In genomic region chrX:135536883-135537282, GRCh38 we compare ENCODE assay signal across 13 cellular contexts. TPM values are rescaled to one million over a fixed set of nuclear protein-coding genes. Genes with fewer than 3 reads are reported as not detected.
DNase-seq lines count a peak whose midpoint lies in the region; ATAC-seq, FAIRE-seq and TF ChIP-seq lines count a peak whose summit lies in the region.
"Had no signal": no experiment of that assay in that cellular context is flagged by ENCODE, and none has a peak within 500 bp of the region (broad histone marks: within the 10 kb centered on the region; RNA-seq: fewer than 3 reads in every experiment).

No MANE protein-coding gene starts in this region.

- peak; percentile 61 for FAIRE-seq in keratinocyte (lab: Jason Lieb, UNC)
- FAIRE-seq: G401.6 had no signal

- TF ChIP-seq CTCF in keratinocyte (optimal IDR thresholded peaks at IDR 0.05 in 1 of 3, IDR thresholded peaks at IDR 0.05 in 1 of 3, conservative IDR thresholded peaks at IDR 0.05 in 1 of 3; ENCODE audit: extremely low read depth in 1 of 3, insufficient read depth in 2 of 3, low read length in 3 of 3): no peak

- DNase-seq in CD8-positive, alpha-beta memory T cell: no peak
- DNase-seq in T-helper 17 cell (no peak), keratinocyte (ENCODE audit: low read depth, low spot score) (no peak), HAP-1 (ENCODE audit: low spot score in 2 of 2) (no peak), NCI-H1417 (lab: John Stamatoyannopoulos, UW) (no peak)
- DNase-seq: activated CD4-positive, alpha-beta T cell treated with anti-CD3 and anti-CD28 coated beads, Interleukin-2, amount 50 U/mL, for 1 hour; GOT3 had no signal

- CTCF ChIA-PET in CD8-positive, alpha-beta memory T cell (lab: Charles Lee): interaction anchor here (0.9 kb wide), 1 partner anchor 8 kb away, joined by 3 read pairs; no protein-coding TSS in a partner anchor

- H4K20me1 ChIP-seq in keratinocyte (ENCODE audit: control insufficient read depth, extremely low read depth, insufficient read depth, low read length): no peaks in the 10 kb centered on the region

- no peak overlapping the region for H3K4me2 ChIP-seq in keratinocyte (ENCODE audit: control insufficient read depth, extremely low read depth, insufficient read depth, low read depth, low read length)

- no peaks in the 10 kb centered on the region for H3K36me3 ChIP-seq in CD8-positive, alpha-beta memory T cell (ENCODE audit: insufficient read depth, low read length)
- H3K36me3 ChIP-seq in keratinocyte (ENCODE audit: control insufficient read depth in 2 of 2, extremely low read depth in 1 of 2, insufficient read depth in 2 of 2, low read length in 2 of 2) (no peaks in the 10 kb centered on the region), HAP-1 (replicated peaks) (no peaks in the 10 kb centered on the region)
- H3K36me3 ChIP-seq: esophagus muscularis mucosa had no signal

- H2AFZ ChIP-seq in keratinocyte (ENCODE audit: control insufficient read depth, low read length): no peak overlapping the region

- no peaks in the 10 kb centered on the region for H3K79me2 ChIP-seq in keratinocyte (ENCODE audit: control insufficient read depth, insufficient read depth, low read length)

- peak overlapping the region; percentile 31 for H3K27ac ChIP-seq in CD8-positive, alpha-beta memory T cell (ENCODE audit: low read depth, low read length)
- H3K27ac ChIP-seq in keratinocyte (ENCODE audit: control insufficient read depth, insufficient read depth, low read length): no peak overlapping the region
- H3K27ac ChIP-seq: esophagus muscularis mucosa had no signal

- H3K4me3 Mint-ChIP-seq in CD8-positive, alpha-beta memory T cell: peak overlapping the region in 2 of 7 donors; percentile 2 to 7
- H3K4me3 Mint-ChIP-seq in T-helper 17 cell: peak overlapping the region; percentile 41

- H3K9me1 ChIP-seq in keratinocyte (ENCODE audit: control insufficient read depth, extremely low read depth, insufficient read depth, low read length): no peaks in the 10 kb centered on the region

- POLR2A ChIA-PET in CD8-positive, alpha-beta memory T cell (lab: Charles Lee): no interaction called here

- H3K4me3 ChIP-seq in CD8-positive, alpha-beta memory T cell (ENCODE audit: low read length): no peak overlapping the region
- H3K4me3 ChIP-seq in keratinocyte (ENCODE audit: control insufficient read depth in 2 of 3, extremely low read depth in 1 of 3, insufficient read depth in 2 of 3, low read depth in 1 of 3, low read length in 3 of 3) (no peak overlapping the region), HAP-1 (no peak overlapping the region)
- H3K4me3 ChIP-seq: esophagus muscularis mucosa had no signal

- dilution Hi-C loops in keratinocyte (cut with MboI; ENCODE audit: extremely low pct_ligation_motif_present, low sequenced_read_pairs): no loop called here

- H3K9me3 Mint-ChIP-seq in CD8-positive, alpha-beta memory T cell: no peaks in the 10 kb centered on the region
- H3K9me3 Mint-ChIP-seq: activated naive CD4-positive, alpha-beta T cell treated with anti-CD3 and anti-CD28 coated beads, Interleukin-2, amount 50 U/mL, for 72 hours had no signal

- no peak overlapping the region for H3K9ac ChIP-seq in keratinocyte (ENCODE audit: control insufficient read depth, extremely low read depth, insufficient read depth, low read length)

- no peaks in the 10 kb centered on the region for H3K27me3 ChIP-seq in CD8-positive, alpha-beta memory T cell (ENCODE audit: insufficient read depth, low read length, poor library complexity, severe bottlenecking)
- H3K27me3 ChIP-seq in keratinocyte (ENCODE audit: control insufficient read depth, extremely low read depth, insufficient read depth, low read length) (no peaks in the 10 kb centered on the region), HAP-1 (ENCODE audit: low read depth) (no peaks in the 10 kb centered on the region)
- H3K27me3 ChIP-seq: esophagus muscularis mucosa had no signal

- in situ Hi-C loops in HAP-1 (cut with MboI; ENCODE audit: low sequenced_read_pairs): no loop called here

- H3K27ac Mint-ChIP-seq in CD8-positive, alpha-beta memory T cell: peak overlapping the region; percentile 1 to 83 (median 28)
- H3K27ac Mint-ChIP-seq in T-helper 17 cell: no peak overlapping the region

- H3K4me1 Mint-ChIP-seq in CD8-positive, alpha-beta memory T cell: peaks cover 21 to 61% (median 39%) of the 10 kb centered on the region in 3 donors
- H3K4me1 Mint-ChIP-seq in T-helper 17 cell: peaks cover 12% of the 10 kb centered on the region

- H3K27me3 Mint-ChIP-seq in CD8-positive, alpha-beta memory T cell: peaks cover 0 to 3% of the 10 kb centered on the region in 2 donors
- no peaks in the 10 kb centered on the region for H3K27me3 Mint-ChIP-seq in T-helper 17 cell

- H3K4me1 ChIP-seq in CD8-positive, alpha-beta memory T cell (ENCODE audit: insufficient read depth, low read length): peaks cover 28% of the 10 kb centered on the region
- H3K4me1 ChIP-seq in keratinocyte (ENCODE audit: control insufficient read depth, extremely low read depth, insufficient read depth, low read length) (peaks cover 17% of the 10 kb centered on the region), HAP-1 (peaks cover 4% of the 10 kb centered on the region; the same call in 1 of the 2 replicates)

- peaks cover 0 to 8% (median 0%) of the 10 kb centered on the region in 3 donors for H3K36me3 Mint-ChIP-seq in CD8-positive, alpha-beta memory T cell
- H3K36me3 Mint-ChIP-seq in T-helper 17 cell (ENCODE audit: low read depth): no peaks in the 10 kb centered on the region

- ATAC-seq in GM19452 (IDR thresholded peaks at IDR 0.05; ENCODE audit: unreplicated experiment) (peak; percentile 55), T-helper 17 cell (peak; percentile 57), GM21515 (IDR thresholded peaks at IDR 0.05; ENCODE audit: unreplicated experiment) (no peak), GM19035 (IDR thresholded peaks at IDR 0.05; ENCODE audit: unreplicated experiment) (no peak)

- no peaks in the 10 kb centered on the region for H3K9me3 ChIP-seq in CD8-positive, alpha-beta memory T cell (ENCODE audit: low read length)
- H3K9me3 ChIP-seq in T-helper 17 cell (ENCODE audit: control insufficient read depth, low read length, poor library complexity, severe bottlenecking): no peaks in the 10 kb centered on the region
- H3K9me3 ChIP-seq in keratinocyte (ENCODE audit: control insufficient read depth, low read depth, low read length): no peaks in the 10 kb centered on the region
- H3K9me3 ChIP-seq in HAP-1: no peaks in the 10 kb centered on the region
- H3K9me3 ChIP-seq: esophagus muscularis mucosa had no signal

RNA-seq across cellular contexts. Expression of gene INTS6L, which starts 16.4 kb away (rescaled TPM):
- total RNA-seq in CD8-positive, alpha-beta memory T cell: 10 to 100 TPM; 19.4 to 20.2 TPM
- 5.4 TPM for polyA plus RNA-seq in CD8-positive, alpha-beta memory T cell
- 10 to 100 TPM; 20.2 to 29.8 TPM for total RNA-seq in T-helper 17 cell
- polyA plus RNA-seq in keratinocyte: 5.2 to 14.5 TPM (median 11.4 TPM) in 3 replicates
- polyA plus RNA-seq in keratinocyte (2011; ENCODE audit: low read depth): 2.4 TPM
- polyA plus RNA-seq in keratinocyte (2011; cell fraction: cytosol; rRNA removed): 2.0 and 3.8 TPM in 2 replicates
- polyA plus RNA-seq in keratinocyte (2011; cell fraction: nucleus; rRNA removed): 32.2 and 35.8 TPM in 2 replicates
- 3.2 and 6.1 TPM in 2 replicates for polyA plus RNA-seq in keratinocyte (2012; ENCODE audit: low replicate concordance)
- polyA minus RNA-seq in keratinocyte: 0.89 to 7.8 TPM (median 4.7 TPM) in 3 replicates
- polyA minus RNA-seq in keratinocyte (2011; cell fraction: cytosol; rRNA and poly(A)+ RNA removed): 1.2 TPM
- polyA minus RNA-seq in keratinocyte (2011; cell fraction: nucleus; rRNA and poly(A)+ RNA removed): 6.4 and 12.7 TPM in 2 replicates

Comparison
In these comparisons a context has a peak if more than half of its experiments do, and no peak if none do; other contexts are left out.
1. ATAC-seq: peak in GM19452 (single experiment) and T-helper 17 cell (single experiment); none in GM21515 (single experiment) and GM19035 (single experiment).